ENCODE assay signal across 1 cellular context in genomic region chr1:51235611-51236547, GRCh38.
TF ChIP-seq lines count a peak whose summit lies in the region.

A gene with protein sequence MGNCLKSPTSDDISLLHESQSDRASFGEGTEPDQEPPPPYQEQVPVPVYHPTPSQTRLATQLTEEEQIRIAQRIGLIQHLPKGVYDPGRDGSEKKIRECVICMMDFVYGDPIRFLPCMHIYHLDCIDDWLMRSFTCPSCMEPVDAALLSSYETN (plus strand): TSS chr1:51236273. CDS start chr1:51236757, 484 bp downstream.

TF ChIP-seq in A549, 52 proteins besides CTCF, POLR2A, EP300 and RAD21 (continued from another document):
- TF ChIP-seq, protein P1, sequence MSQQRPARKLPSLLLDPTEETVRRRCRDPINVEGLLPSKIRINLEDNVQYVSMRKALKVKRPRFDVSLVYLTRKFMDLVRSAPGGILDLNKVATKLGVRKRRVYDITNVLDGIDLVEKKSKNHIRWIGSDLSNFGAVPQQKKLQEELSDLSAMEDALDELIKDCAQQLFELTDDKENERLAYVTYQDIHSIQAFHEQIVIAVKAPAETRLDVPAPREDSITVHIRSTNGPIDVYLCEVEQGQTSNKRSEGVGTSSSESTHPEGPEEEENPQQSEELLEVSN (IDR thresholded peaks at IDR 0.05; ENCODE audit: borderline replicate concordance, low read depth) = no peak
- TF ChIP-seq BHLHE40 (IDR thresholded peaks at IDR 0.05; ENCODE audit: low read depth, low read length) = no peak
- 0 out of 2 replicates have a peak, but pooled peaks have one; percentile 13 for TF ChIP-seq GATA3 (IDR thresholded peaks at IDR 0.05; ENCODE audit: borderline replicate concordance)
